Comparison of ENCODE assay signal across 2 cellular contexts in the genomic region with DNA sequence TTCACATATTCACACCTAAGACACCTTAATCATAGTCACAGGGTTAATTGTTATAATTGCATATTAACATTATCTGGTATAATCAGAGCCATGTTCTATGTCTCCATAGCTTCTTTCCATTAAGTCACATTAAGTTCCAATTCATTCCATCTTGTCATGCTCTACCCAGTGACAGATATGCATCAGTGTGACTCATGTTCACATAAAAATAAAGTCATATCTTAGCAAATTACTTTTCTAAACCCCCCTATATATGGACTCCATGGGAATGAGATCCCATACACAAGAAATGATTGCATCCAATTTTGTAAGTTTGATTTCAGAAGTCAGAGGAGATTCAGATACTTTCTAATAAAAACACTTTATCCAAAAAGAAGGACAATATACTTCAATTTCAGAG.
TF ChIP-seq lines count a peak whose summit lies in the region.

No MANE protein-coding gene starts in this region.

TF ChIP-seq in K562, 482 proteins besides CTCF, POLR2A, EP300 and RAD21:
- TF ChIP-seq, protein P1, sequence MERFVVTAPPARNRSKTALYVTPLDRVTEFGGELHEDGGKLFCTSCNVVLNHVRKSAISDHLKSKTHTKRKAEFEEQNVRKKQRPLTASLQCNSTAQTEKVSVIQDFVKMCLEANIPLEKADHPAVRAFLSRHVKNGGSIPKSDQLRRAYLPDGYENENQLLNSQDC (CRISPR knock-in tag; IDR thresholded peaks at IDR 0.05), result no peak
- no peak for TF ChIP-seq FOXM1 (IDR thresholded peaks at IDR 0.05; ENCODE audit: low read depth)
- TF ChIP-seq FOXM1 (CRISPR knock-in tag; IDR thresholded peaks at IDR 0.05; ENCODE audit: low read depth), result no peak
- TF ChIP-seq ZC3H8 (IDR thresholded peaks at IDR 0.05), result no peak
- peak; percentile 40 for TF ChIP-seq FOSL1 (tag; conservative IDR thresholded peaks at IDR 0.05)

TF ChIP-seq in endothelial cell of umbilical vein, 7 proteins besides CTCF, POLR2A, EP300 and RAD21:
- TF ChIP-seq JUN (IDR thresholded peaks at IDR 0.05; ENCODE audit: borderline replicate concordance, insufficient read depth, insufficient read length, low read depth), result no peak
- TF ChIP-seq GATA2 (IDR thresholded peaks at IDR 0.05; ENCODE audit: insufficient read depth, insufficient read length, low read depth, low read length), result no peak
- TF ChIP-seq, protein P2, sequence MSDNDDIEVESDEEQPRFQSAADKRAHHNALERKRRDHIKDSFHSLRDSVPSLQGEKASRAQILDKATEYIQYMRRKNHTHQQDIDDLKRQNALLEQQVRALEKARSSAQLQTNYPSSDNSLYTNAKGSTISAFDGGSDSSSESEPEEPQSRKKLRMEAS (IDR thresholded peaks at IDR 0.05; ENCODE audit: insufficient read depth, insufficient read length), result no peak
- peak; percentile 4 for TF ChIP-seq FOS (IDR thresholded peaks at IDR 0.05; ENCODE audit: borderline replicate concordance, insufficient read depth, low read length)
- no peak for TF ChIP-seq EZH2 (IDR thresholded peaks at IDR 0.05; ENCODE audit: borderline replicate concordance, low read depth, low read length, severe bottlenecking)
- TF ChIP-seq POLR2AphosphoS5 (IDR thresholded peaks at IDR 0.05; ENCODE audit: insufficient read depth, low read depth, low read length), result no peak
